ENCODE assay signal across 26 cellular contexts in genomic region chr13:82407321-82407720, GRCh38.
"Had no signal": no experiment of that assay in that cellular context is flagged by ENCODE, and none has a peak within 500 bp of the region (broad histone marks: within the 10 kb centered on the region; RNA-seq: fewer than 3 reads in every experiment).

No MANE protein-coding gene starts in this region.

- H3K4me1 ChIP-seq: colonic mucosa, esophagus muscularis mucosa, foreskin keratinocyte, gastroesophageal sphincter, heart left ventricle, left lung, pancreas, suprapubic skin, transverse colon, upper lobe of right lung, uterus had no signal

- H3K9me3 ChIP-seq: colonic mucosa, esophagus muscularis mucosa, gastroesophageal sphincter, neutrophil, pancreas, suprapubic skin, transverse colon, upper lobe of right lung, uterus had no signal

- H3K27ac ChIP-seq: colonic mucosa, esophagus muscularis mucosa, foreskin keratinocyte, gastroesophageal sphincter, heart left ventricle, left lung, neutrophil, pancreas, suprapubic skin, transverse colon, upper lobe of right lung, uterus had no signal

- H3K27ac Mint-ChIP-seq: dendritic cell treated with granulocyte-macrophage colony-stimulating factor and Interleukin-4, amounts not matched to agents 40 ng/mL and 50 ng/mL, for 4 days; natural killer cell; stimulated activated naive CD8-positive, alpha-beta T cell treated with anti-CD3 and anti-CD28 coated beads, Interleukin-15, amount 100 ng/mL, for 72 hours had no signal

- DNase-seq: colonic mucosa; effector CD8-positive, alpha-beta T cell; foreskin keratinocyte; heart left ventricle; hypothalamus; left cardiac atrium; left lung; mesenchymal stem cell; natural killer cell; pancreas; stimulated activated CD4-positive, alpha-beta T cell treated with anti-CD3 and anti-CD28 coated beads, Interleukin-12 subunit alpha, Interleukin-12 subunit beta, amount 100 ng/mL, for 4 hours; stimulated activated CD4-positive, alpha-beta T cell treated with anti-CD3 and anti-CD28 coated beads, Interleukin-1b, Interleukin-23, amount 100 ng/mL, for 48 hours; stimulated activated CD4-positive, alpha-beta T cell treated with anti-CD3 and anti-CD28 coated beads, Interleukin-4, amount 100 ng/mL, for 1 hour; stimulated activated CD8-positive, alpha-beta memory T cell treated with anti-CD3 and anti-CD28 coated beads, Interleukin-4, amount 100 ng/mL, for 48 hours; stimulated activated naive CD4-positive, alpha-beta T cell; stimulated activated naive CD8-positive, alpha-beta T cell treated with anti-CD3 and anti-CD28 coated beads, Interleukin-15, amount 100 ng/mL, for 72 hours; transverse colon; upper lobe of right lung; uterus had no signal

- H3K4me3 Mint-ChIP-seq: dendritic cell treated with granulocyte-macrophage colony-stimulating factor and Interleukin-4, amounts not matched to agents 40 ng/mL and 50 ng/mL, for 4 days; natural killer cell; stimulated activated naive CD8-positive, alpha-beta T cell treated with anti-CD3 and anti-CD28 coated beads, Interleukin-15, amount 100 ng/mL, for 72 hours had no signal

- H3K27me3 Mint-ChIP-seq: dendritic cell treated with granulocyte-macrophage colony-stimulating factor and Interleukin-4, amounts not matched to agents 40 ng/mL and 50 ng/mL, for 4 days; stimulated activated naive CD8-positive, alpha-beta T cell treated with anti-CD3 and anti-CD28 coated beads, Interleukin-15, amount 100 ng/mL, for 72 hours had no signal

- H3K27me3 ChIP-seq: colonic mucosa, esophagus muscularis mucosa, foreskin keratinocyte, gastroesophageal sphincter, heart left ventricle, left lung, neutrophil, pancreas, suprapubic skin, transverse colon, upper lobe of right lung, uterus had no signal

- ATAC-seq: foreskin keratinocyte; gastroesophageal sphincter; heart left ventricle; left cardiac atrium; left lung; natural killer cell; pancreas; sciatic nerve; stimulated activated naive CD8-positive, alpha-beta T cell treated with anti-CD3 and anti-CD28 coated beads, Interleukin-15, amount 100 ng/mL, for 72 hours; upper lobe of right lung had no signal

- H3K4me3 ChIP-seq: colonic mucosa, esophagus muscularis mucosa, gastroesophageal sphincter, heart left ventricle, left lung, pancreas, smooth muscle cell, suprapubic skin, transverse colon, upper lobe of right lung, uterus had no signal

- H3K4me1 Mint-ChIP-seq: natural killer cell; stimulated activated naive CD8-positive, alpha-beta T cell treated with anti-CD3 and anti-CD28 coated beads, Interleukin-15, amount 100 ng/mL, for 72 hours had no signal

- H3K36me3 ChIP-seq: colonic mucosa, esophagus muscularis mucosa, gastroesophageal sphincter, heart left ventricle, left lung, neutrophil, pancreas, suprapubic skin, transverse colon, upper lobe of right lung, uterus had no signal
